Comparison of ENCODE assay signal across 10 cellular contexts in the genomic region with DNA sequence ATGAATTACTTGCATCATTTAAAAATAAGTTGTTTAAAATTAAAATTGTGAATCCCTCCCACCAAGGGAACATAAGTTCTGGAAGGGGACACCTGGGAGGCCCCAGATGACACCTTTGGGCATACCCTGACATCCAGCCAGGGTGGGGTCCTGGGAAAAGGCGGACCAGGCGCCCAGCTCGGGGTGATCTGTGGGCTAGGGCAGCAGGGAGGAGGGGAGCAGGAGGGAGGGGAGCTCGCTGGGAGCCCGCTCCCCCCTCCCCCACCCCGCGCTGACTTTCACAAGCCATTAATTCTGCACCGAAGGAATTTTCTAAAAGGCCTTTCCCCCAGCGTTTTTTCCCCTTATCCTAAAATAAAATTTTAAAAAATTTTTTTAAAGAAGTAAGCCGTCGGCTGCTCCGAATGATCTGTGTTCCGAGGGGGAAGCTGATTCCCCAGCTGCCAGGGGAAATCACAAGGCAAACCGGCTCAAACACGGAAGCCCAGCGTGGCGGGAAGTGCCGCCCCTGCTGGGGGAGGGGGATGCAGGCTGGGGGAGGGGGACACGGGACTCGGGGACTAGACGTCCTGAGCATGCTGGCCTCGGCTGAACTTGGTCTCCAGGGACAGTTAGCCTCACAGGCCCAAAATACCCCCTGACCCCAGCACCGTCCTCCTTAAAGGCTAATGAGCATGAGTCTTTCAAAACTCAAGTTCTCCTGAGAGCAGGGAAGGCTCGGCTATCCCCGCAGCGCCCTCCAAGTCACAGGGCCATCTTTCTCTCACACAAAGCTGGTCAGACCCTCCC. TPM values are rescaled to one million over a fixed set of nuclear protein-coding genes. Genes with fewer than 3 reads are reported as not detected.
DNase-seq lines count a peak whose midpoint lies in the region; ATAC-seq and TF ChIP-seq lines count a peak whose summit lies in the region.
"Had no signal": no experiment of that assay in that cellular context is flagged by ENCODE, and none has a peak within 500 bp of the region (broad histone marks: within the 10 kb centered on the region; RNA-seq: fewer than 3 reads in every experiment).

No MANE protein-coding gene starts in this region.

- peaks cover 78% of the 10 kb centered on the region for H3K79me2 ChIP-seq in GM23248 (ENCODE audit: insufficient read depth)

- H3K9me3 ChIP-seq in GM23248 (ENCODE audit: low read depth), result no peaks in the 10 kb centered on the region
- H3K9me3 ChIP-seq in iPS-20b (ENCODE audit: insufficient read depth, low read depth, low read length), result no peaks in the 10 kb centered on the region
- H3K9me3 ChIP-seq in sigmoid colon, result no peaks in the 10 kb centered on the region

- WGBS in GM23248 (ENCODE audit: low coverage in 1 of 2, low lambda C conversion rate in 2 of 2, missing lambda C conversion rate in 2 of 2), 2 experiments, result 5 to 12% methylated on average over 16 to 26 of the region's 26 CpGs
- WGBS in sigmoid colon, 2 donors, result 37 to 70% methylated on average over 26 of the region's 26 CpGs

- ATAC-seq in HG03342 (IDR thresholded peaks at IDR 0.05; ENCODE audit: unreplicated experiment), result no peak
- no peak for ATAC-seq in HG03520 (IDR thresholded peaks at IDR 0.05; ENCODE audit: unreplicated experiment)

- H3K4me3 ChIP-seq in GM23248 (peak overlapping the region; percentile 25), iPS-20b (ENCODE audit: low read length) (peak overlapping the region; percentile 29; the same call in 1 of the 2 replicates), sigmoid colon (no peak overlapping the region)

- DNase-seq in GM23248, result peak; percentile 47
- peak; percentile 85 for DNase-seq in sigmoid colon
- no peak for DNase-seq in SK-N-DZ (ENCODE audit: low spot score)
- DNase-seq in stimulated activated CD4-positive, alpha-beta T cell treated with anti-CD3 and anti-CD28 coated beads, Interleukin-2, amount 100 ng/mL, for 48 hours, result no peak

- intact Hi-C loops in sigmoid colon (cut with DNase I), result no loop called here

- peaks cover 9% of the 10 kb centered on the region for H3F3A ChIP-seq in GM23248 (ENCODE audit: insufficient read depth)

- no peaks in the 10 kb centered on the region for H4K20me1 ChIP-seq in GM23248 (ENCODE audit: insufficient read depth)

- no peak for TF ChIP-seq POLR2A in sigmoid colon (IDR thresholded peaks at IDR 0.05)

- H3K4me2 ChIP-seq in GM23248 (ENCODE audit: unreplicated experiment), result peak overlapping the region; percentile 64

- peak overlapping the region; percentile 58 for H2AFZ ChIP-seq in GM23248

- peak in 1 of 4 donors; percentile 26 for TF ChIP-seq EP300 in sigmoid colon (IDR thresholded peaks at IDR 0.05)

- no peaks in the 10 kb centered on the region for H3K9me2 ChIP-seq in GM23248 (ENCODE audit: insufficient read depth)

- H3K36me3 ChIP-seq in GM23248 (ENCODE audit: low read depth), result no peaks in the 10 kb centered on the region
- H3K36me3 ChIP-seq in iPS-20b (ENCODE audit: insufficient read depth, low read depth, low read length), result no peaks in the 10 kb centered on the region
- no peaks in the 10 kb centered on the region for H3K36me3 ChIP-seq in sigmoid colon

- H3K4me1 ChIP-seq in GM23248 (ENCODE audit: insufficient read depth) (peaks cover 44% of the 10 kb centered on the region), iPS-20b (ENCODE audit: insufficient read depth, low read length) (peaks cover 47% of the 10 kb centered on the region), sigmoid colon (peaks cover 0 to 71% (median 56%) of the 10 kb centered on the region in 4 donors)

- H3K9ac ChIP-seq in GM23248 (peak overlapping the region; percentile 57), iPS-20b (ENCODE audit: low read depth, low read length) (peak overlapping the region; percentile 59; the same call in 1 of the 2 replicates)

- TF ChIP-seq CTCF in sigmoid colon (IDR thresholded peaks at IDR 0.05), result no peak

- no peaks in the 10 kb centered on the region for H3K27me3 ChIP-seq in GM23248 (replicated peaks; ENCODE audit: insufficient read depth)
- no peaks in the 10 kb centered on the region for H3K27me3 ChIP-seq in iPS-20b (ENCODE audit: insufficient read depth, low read length)
- H3K27me3 ChIP-seq in sigmoid colon, result no peaks in the 10 kb centered on the region

- in situ Hi-C loops in GM23248 (cut with MboI), result no loop called here

- H3K27ac ChIP-seq in GM23248, result peak overlapping the region; percentile 39
- H3K27ac ChIP-seq in angular gyrus (ENCODE audit: low read depth, low read length), result peak overlapping the region; percentile 78
- H3K27ac ChIP-seq in iPS-20b (ENCODE audit: low read length), result no peak overlapping the region
- peak overlapping the region; percentile 70 to 82 (median 78) for H3K27ac ChIP-seq in sigmoid colon

RNA-seq across cellular contexts. Expression of a gene that starts 13.9 kb away (rescaled TPM):
- 67.2 and 83.0 TPM in 2 replicates for total RNA-seq in GM23248 (2014; rRNA removed; shearing (Covaris generic))
- 35.7 and 37.4 TPM in 2 replicates for polyA plus RNA-seq in GM23248 (2016; fragmentation: Nextera tagmentation; extraction: Ambion mirVana)
- total RNA-seq in sigmoid colon, result 10 to 100 TPM; 36.9 to 77.0 (median 61.8) TPM
- polyA plus RNA-seq in sigmoid colon, result 10 to 100 TPM in 2 of 3 donors, 1 to 10 TPM in 1; 9.6 to 42.0 (median 15.7) TPM
- polyA plus RNA-seq in SK-N-DZ (2014; cell fraction: cytosol; rRNA removed), result 31.9 and 32.6 TPM in 2 replicates
- polyA plus RNA-seq in SK-N-DZ (2014; cell fraction: nucleus; rRNA removed), result 44.3 and 89.8 TPM in 2 replicates

RNA-seq across cellular contexts. Expression of a gene that starts 49.6 kb away (rescaled TPM):
- total RNA-seq in GM23248 (2014; rRNA removed; shearing (Covaris generic)), result not detected in 2 replicates
- polyA plus RNA-seq in GM23248 (2016; fragmentation: Nextera tagmentation; extraction: Ambion mirVana) (not detected in 2 replicates), sigmoid colon (not detected)
- total RNA-seq in sigmoid colon, result not detected
- not detected in 2 replicates for polyA plus RNA-seq in SK-N-DZ (2014; cell fraction: cytosol; rRNA removed)
- polyA plus RNA-seq in SK-N-DZ (2014; cell fraction: nucleus; rRNA removed), result not detected in 2 replicates
- total RNA-seq: glomerular endothelial cell, SK-MEL-5 had no signal

Comparison
In these comparisons a context has a peak if more than half of its experiments do, and no peak if none do; other contexts are left out.
1. DNase-seq: peak in GM23248 (single experiment) and sigmoid colon (single experiment); none in SK-N-DZ (single experiment) and stimulated activated CD4-positive, alpha-beta T cell treated with anti-CD3 and anti-CD28 coated beads, Interleukin-2, amount 100 ng/mL, for 48 hours (0 of 2).
2. H3K4me3 ChIP-seq: peak in GM23248 (single experiment) and iPS-20b (single experiment); none in sigmoid colon (0 of 4).